In the genomic region with DNA sequence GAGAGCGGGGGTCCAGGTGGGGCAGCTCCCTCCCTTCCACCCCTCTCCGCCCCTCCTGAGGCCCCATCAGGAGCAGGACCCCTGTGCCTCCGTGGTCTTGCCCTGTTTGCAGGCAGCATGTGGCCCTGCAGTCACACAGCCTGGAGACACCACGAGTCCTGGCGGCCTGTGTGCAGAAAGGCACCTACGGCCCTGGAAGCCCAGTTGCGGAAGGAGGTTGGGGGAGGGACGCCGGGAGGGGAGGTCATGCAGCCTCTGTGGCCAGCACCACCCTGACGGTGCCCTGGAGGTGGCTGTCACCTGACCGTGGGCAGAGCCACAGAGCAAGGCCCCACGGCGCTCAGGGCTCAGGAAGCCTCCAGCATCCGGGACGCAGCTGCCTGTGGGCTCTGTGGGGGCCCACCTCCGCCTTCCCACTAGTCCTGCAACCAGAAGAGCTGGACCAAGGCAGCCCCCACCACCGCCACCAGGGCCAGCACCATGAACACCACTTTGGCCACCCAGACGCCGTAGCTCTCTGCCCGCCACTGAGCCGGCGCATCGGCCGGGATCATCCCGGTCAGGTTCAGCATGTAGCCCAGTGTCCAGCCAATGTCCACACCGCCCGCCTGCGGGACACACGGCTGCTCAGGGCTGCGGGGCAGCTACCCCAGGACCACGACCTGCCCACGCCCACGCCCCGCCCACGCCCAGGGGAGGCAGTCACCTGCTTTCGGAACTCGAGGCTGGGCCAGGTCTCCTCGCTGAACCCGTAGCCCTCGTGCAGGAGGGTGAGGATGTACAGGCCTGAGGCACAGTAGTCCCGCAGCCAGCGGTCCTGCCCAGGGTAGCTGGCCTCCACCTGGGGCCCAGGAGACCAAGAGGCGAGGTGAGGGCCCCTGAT, we compare ENCODE assay signal across 19 cellular contexts. TPM values are rescaled to one million over a fixed set of nuclear protein-coding genes. Genes with fewer than 3 reads are reported as not detected.
DNase-seq lines count a peak whose midpoint lies in the region; ATAC-seq and TF ChIP-seq lines count a peak whose summit lies in the region.
"Had no signal": no experiment of that assay in that cellular context is flagged by ENCODE, and none has a peak within 500 bp of the region (broad histone marks: within the 10 kb centered on the region; RNA-seq: fewer than 3 reads in every experiment).

No MANE protein-coding gene starts in this region.

- H3K36me3 ChIP-seq in BE2C (no peaks in the 10 kb centered on the region), RWPE2 (ENCODE audit: low read depth) (no peaks in the 10 kb centered on the region), lower lobe of right lung (no peaks in the 10 kb centered on the region)

- ATAC-seq in RWPE2 (ENCODE audit: low read depth) (no peak), lower lobe of right lung (no peak), GM19463 (IDR thresholded peaks at IDR 0.05; ENCODE audit: unreplicated experiment) (no peak), HG02763 (IDR thresholded peaks at IDR 0.05; ENCODE audit: unreplicated experiment) (no peak)

- TF ChIP-seq CTCF in BE2C (IDR thresholded peaks at IDR 0.05; ENCODE audit: low read depth, low read length), result no peak
- TF ChIP-seq CTCF in RWPE2 (IDR thresholded peaks at IDR 0.05; ENCODE audit: poor library complexity, severe bottlenecking), result no peak
- TF ChIP-seq CTCF in lower lobe of right lung (IDR thresholded peaks at IDR 0.05), result no peak

- H3K9me3 ChIP-seq in BE2C, result no peaks in the 10 kb centered on the region
- H3K9me3 ChIP-seq in RWPE2 (ENCODE audit: severe bottlenecking), result no peaks in the 10 kb centered on the region
- no peaks in the 10 kb centered on the region for H3K9me3 ChIP-seq in lower lobe of right lung
- H3K9me3 ChIP-seq: SK-N-SH had no signal

- intact Hi-C loops in lower lobe of right lung (cut with DNase I), result no loop called here

- DNase-seq in BE2C (peak; percentile 9), RWPE2 (ENCODE audit: low spot score) (peak; percentile 61), lower lobe of right lung (peak; percentile 41), midbrain (lab: John Stamatoyannopoulos, UW) (no peak)
- DNase-seq: activated CD4-positive, alpha-beta T cell treated with anti-CD3 and anti-CD28 coated beads for 1 hour; activated gamma-delta T cell treated with Interleukin-2 at 50 U/mL for 16 hours; anterior cingulate cortex; NCI-H1417; NCI-H2171; NCI-H82; occipital lobe; PC-3; SK-N-SH; stimulated activated CD4-positive, alpha-beta T cell treated with anti-CD3 and anti-CD28 coated beads, Interleukin-4, amount 100 ng/mL, for 24 hours had no signal

- H3K4me1 ChIP-seq in BE2C, result peaks cover 9% of the 10 kb centered on the region
- H3K4me1 ChIP-seq in RWPE2 (ENCODE audit: insufficient read depth, poor library complexity, severe bottlenecking), result peaks cover 10% of the 10 kb centered on the region
- H3K4me1 ChIP-seq in lower lobe of right lung, result peaks cover 5% of the 10 kb centered on the region

- H3K27ac ChIP-seq in RWPE2 (ENCODE audit: poor library complexity, severe bottlenecking), result no peak overlapping the region
- no peak overlapping the region for H3K27ac ChIP-seq in lower lobe of right lung

- H3K27me3 ChIP-seq in BE2C, result no peaks in the 10 kb centered on the region
- H3K27me3 ChIP-seq in RWPE2 (ENCODE audit: insufficient read depth, poor library complexity, severe bottlenecking), result no peaks in the 10 kb centered on the region
- H3K27me3 ChIP-seq in lower lobe of right lung (ENCODE audit: low read depth), result no peaks in the 10 kb centered on the region

- H3K4me3 ChIP-seq in BE2C (ENCODE audit: low read depth, low read length) (no peak overlapping the region), RWPE2 (ENCODE audit: severe bottlenecking) (no peak overlapping the region), lower lobe of right lung (no peak overlapping the region)

RNA-seq across cellular contexts. Expression of gene ENTPD8, which starts 6.4 kb away (rescaled TPM):
- polyA plus RNA-seq in BE2C (2012; ENCODE audit: insufficient read depth, insufficient read length, low read depth), result 0.20 TPM
- 0.15 TPM for total RNA-seq in lower lobe of right lung
- total RNA-seq: mononuclear cell, PC-3, skeletal muscle tissue had no signal

RNA-seq across cellular contexts. Expression of gene NOXA1, which starts 11.5 kb away (rescaled TPM):
- not detected for polyA plus RNA-seq in BE2C (2012; ENCODE audit: insufficient read depth, insufficient read length, low read depth)
- 6.9 TPM for total RNA-seq in lower lobe of right lung
- total RNA-seq: G401 had no signal

RNA-seq across cellular contexts. Expression of gene EXD3, which starts 11.8 kb away (rescaled TPM):
- polyA plus RNA-seq in BE2C (2012; ENCODE audit: insufficient read depth, insufficient read length, low read depth), result 22.0 TPM
- 25.2 TPM for total RNA-seq in lower lobe of right lung

RNA-seq across cellular contexts. Expression of gene NSMF, which starts 24.4 kb away (rescaled TPM):
- polyA plus RNA-seq in BE2C (2012; ENCODE audit: insufficient read depth, insufficient read length, low read depth), result 457 TPM
- total RNA-seq in lower lobe of right lung, result 20.7 TPM
